Comparison of ENCODE assay signal across 1 cellular context in the genomic region with DNA sequence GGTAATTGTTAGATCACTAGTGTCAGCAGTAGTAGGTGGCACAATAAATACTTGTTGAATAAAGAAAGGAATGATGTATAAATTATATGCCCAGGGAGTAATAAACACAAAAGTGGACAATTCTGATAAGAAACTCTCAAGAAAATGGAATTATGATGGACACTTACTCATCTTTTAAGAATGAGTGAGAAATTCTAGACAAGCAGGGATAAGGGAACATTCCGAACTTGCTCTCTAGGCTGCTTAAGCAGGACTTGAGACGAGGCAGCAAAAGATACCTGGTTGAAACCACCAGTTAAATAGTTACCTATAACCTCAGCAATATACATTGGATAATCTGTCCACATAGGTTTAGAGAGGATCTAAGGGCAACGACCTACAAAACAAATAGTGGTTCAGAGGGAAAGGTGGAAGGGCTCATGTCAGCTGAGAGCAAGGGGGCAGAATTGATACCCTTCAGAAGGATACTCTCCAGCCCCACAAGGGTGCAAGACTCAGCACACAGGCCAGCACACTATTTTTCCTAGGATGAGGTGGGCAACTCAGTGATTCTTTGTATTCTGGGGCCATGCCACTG.
A peak's percentile ranks its signal among the peaks of the same experiment; 100 is the strongest.
TF ChIP-seq lines count a peak whose summit lies in the region.

No MANE protein-coding gene starts in this region.

TF ChIP-seq in HepG2, 621 proteins besides CTCF, POLR2A, EP300 and RAD21 (continued from another document and continues in another):
- TF ChIP-seq, protein P1, sequence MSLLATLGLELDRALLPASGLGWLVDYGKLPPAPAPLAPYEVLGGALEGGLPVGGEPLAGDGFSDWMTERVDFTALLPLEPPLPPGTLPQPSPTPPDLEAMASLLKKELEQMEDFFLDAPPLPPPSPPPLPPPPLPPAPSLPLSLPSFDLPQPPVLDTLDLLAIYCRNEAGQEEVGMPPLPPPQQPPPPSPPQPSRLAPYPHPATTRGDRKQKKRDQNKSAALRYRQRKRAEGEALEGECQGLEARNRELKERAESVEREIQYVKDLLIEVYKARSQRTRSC (CRISPR knock-in tag; IDR thresholded peaks at IDR 0.05; ENCODE audit: low read depth): no peak
- TF ChIP-seq HHEX (CRISPR knock-in tag; IDR thresholded peaks at IDR 0.05) (0 out of 2 replicates have a peak, but pooled peaks have one; percentile 25), ZUFSP (CRISPR knock-in tag; IDR thresholded peaks at IDR 0.05; ENCODE audit: borderline replicate concordance) (no peak), ZBTB34 (CRISPR knock-in tag; IDR thresholded peaks at IDR 0.05) (no peak), CCDC6 (CRISPR knock-in tag; IDR thresholded peaks at IDR 0.05) (no peak), ZBTB3 (CRISPR knock-in tag; IDR thresholded peaks at IDR 0.05; ENCODE audit: borderline replicate concordance, low read depth) (no peak), BRD4 (CRISPR knock-in tag; IDR thresholded peaks at IDR 0.05) (no peak), CREM (IDR thresholded peaks at IDR 0.05) (peak; percentile 56; the same call in 1 of the 2 replicates), CREM (CRISPR knock-in tag; IDR thresholded peaks at IDR 0.05) (no peak), PHF21A (CRISPR knock-in tag; IDR thresholded peaks at IDR 0.05) (peak; percentile 66; the same call in 1 of the 2 replicates), E2F1 (CRISPR knock-in tag; IDR thresholded peaks at IDR 0.05) (no peak), ZNF3 (CRISPR knock-in tag; IDR thresholded peaks at IDR 0.05) (no peak), ZNF770 (CRISPR knock-in tag; IDR thresholded peaks at IDR 0.05) (no peak), ZNF550 (CRISPR knock-in tag; IDR thresholded peaks at IDR 0.05; ENCODE audit: borderline replicate concordance) (no peak), HNF4G (IDR thresholded peaks at IDR 0.05; ENCODE audit: borderline replicate concordance, low read depth, low read length) (no peak), HNF4G (CRISPR knock-in tag; IDR thresholded peaks at IDR 0.05; ENCODE audit: borderline replicate concordance, low read depth) (no peak), ZNF790 (CRISPR knock-in tag; IDR thresholded peaks at IDR 0.05; ENCODE audit: borderline replicate concordance) (no peak), PRPF4 (IDR thresholded peaks at IDR 0.05; ENCODE audit: low read depth, low read length, poor library complexity, severe bottlenecking) (no peak), ZNF276 (CRISPR knock-in tag; IDR thresholded peaks at IDR 0.05; ENCODE audit: low read depth) (no peak), ZNF598 (CRISPR knock-in tag; IDR thresholded peaks at IDR 0.05; ENCODE audit: borderline replicate concordance) (no peak), PBX3 (CRISPR knock-in tag; IDR thresholded peaks at IDR 0.05; ENCODE audit: borderline replicate concordance) (no peak), ZNF614 (CRISPR knock-in tag; IDR thresholded peaks at IDR 0.05; ENCODE audit: borderline replicate concordance) (no peak), ZNF468 (CRISPR knock-in tag; IDR thresholded peaks at IDR 0.05) (no peak), MIER2 (CRISPR knock-in tag; IDR thresholded peaks at IDR 0.05) (peak; percentile 58; the same call in 1 of the 2 replicates), MIXL1 (CRISPR knock-in tag; IDR thresholded peaks at IDR 0.05) (peak; percentile 46; the same call in 1 of the 2 replicates), SIN3A (IDR thresholded peaks at IDR 0.05; ENCODE audit: borderline replicate concordance, low read depth, low read length) (no peak), SRSF1 (optimal IDR thresholded peaks at IDR 0.05; ENCODE audit: low read depth, low read length) (no peak), IRF2 (CRISPR knock-in tag; IDR thresholded peaks at IDR 0.05) (peak; percentile 71; the same call in 1 of the 2 replicates), ZNF224 (CRISPR knock-in tag; IDR thresholded peaks at IDR 0.05) (no peak; the same call in 1 of the 2 replicates)
- TF ChIP-seq, protein P2, sequence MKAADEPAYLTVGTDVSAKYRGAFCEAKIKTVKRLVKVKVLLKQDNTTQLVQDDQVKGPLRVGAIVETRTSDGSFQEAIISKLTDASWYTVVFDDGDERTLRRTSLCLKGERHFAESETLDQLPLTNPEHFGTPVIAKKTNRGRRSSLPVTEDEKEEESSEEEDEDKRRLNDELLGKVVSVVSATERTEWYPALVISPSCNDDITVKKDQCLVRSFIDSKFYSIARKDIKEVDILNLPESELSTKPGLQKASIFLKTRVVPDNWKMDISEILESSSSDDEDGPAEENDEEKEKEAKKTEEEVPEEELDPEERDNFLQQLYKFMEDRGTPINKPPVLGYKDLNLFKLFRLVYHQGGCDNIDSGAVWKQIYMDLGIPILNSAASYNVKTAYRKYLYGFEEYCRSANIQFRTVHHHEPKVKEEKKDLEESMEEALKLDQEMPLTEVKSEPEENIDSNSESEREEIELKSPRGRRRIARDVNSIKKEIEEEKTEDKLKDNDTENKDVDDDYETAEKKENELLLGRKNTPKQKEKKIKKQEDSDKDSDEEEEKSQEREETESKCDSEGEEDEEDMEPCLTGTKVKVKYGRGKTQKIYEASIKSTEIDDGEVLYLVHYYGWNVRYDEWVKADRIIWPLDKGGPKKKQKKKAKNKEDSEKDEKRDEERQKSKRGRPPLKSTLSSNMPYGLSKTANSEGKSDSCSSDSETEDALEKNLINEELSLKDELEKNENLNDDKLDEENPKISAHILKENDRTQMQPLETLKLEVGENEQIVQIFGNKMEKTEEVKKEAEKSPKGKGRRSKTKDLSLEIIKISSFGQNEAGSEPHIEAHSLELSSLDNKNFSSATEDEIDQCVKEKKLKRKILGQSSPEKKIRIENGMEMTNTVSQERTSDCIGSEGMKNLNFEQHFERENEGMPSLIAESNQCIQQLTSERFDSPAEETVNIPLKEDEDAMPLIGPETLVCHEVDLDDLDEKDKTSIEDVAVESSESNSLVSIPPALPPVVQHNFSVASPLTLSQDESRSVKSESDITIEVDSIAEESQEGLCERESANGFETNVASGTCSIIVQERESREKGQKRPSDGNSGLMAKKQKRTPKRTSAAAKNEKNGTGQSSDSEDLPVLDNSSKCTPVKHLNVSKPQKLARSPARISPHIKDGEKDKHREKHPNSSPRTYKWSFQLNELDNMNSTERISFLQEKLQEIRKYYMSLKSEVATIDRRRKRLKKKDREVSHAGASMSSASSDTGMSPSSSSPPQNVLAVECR (CRISPR knock-in tag; IDR thresholded peaks at IDR 0.05; ENCODE audit: borderline replicate concordance): no peak; the same call in 1 of the 2 replicates
- TF ChIP-seq, protein P3, sequence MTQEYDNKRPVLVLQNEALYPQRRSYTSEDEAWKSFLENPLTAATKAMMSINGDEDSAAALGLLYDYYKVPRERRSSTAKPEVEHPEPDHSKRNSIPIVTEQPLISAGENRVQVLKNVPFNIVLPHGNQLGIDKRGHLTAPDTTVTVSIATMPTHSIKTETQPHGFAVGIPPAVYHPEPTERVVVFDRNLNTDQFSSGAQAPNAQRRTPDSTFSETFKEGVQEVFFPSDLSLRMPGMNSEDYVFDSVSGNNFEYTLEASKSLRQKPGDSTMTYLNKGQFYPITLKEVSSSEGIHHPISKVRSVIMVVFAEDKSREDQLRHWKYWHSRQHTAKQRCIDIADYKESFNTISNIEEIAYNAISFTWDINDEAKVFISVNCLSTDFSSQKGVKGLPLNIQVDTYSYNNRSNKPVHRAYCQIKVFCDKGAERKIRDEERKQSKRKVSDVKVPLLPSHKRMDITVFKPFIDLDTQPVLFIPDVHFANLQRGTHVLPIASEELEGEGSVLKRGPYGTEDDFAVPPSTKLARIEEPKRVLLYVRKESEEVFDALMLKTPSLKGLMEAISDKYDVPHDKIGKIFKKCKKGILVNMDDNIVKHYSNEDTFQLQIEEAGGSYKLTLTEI (CRISPR knock-in tag; conservative IDR thresholded peaks at IDR 0.05): no peak
- TF ChIP-seq, protein P4, sequence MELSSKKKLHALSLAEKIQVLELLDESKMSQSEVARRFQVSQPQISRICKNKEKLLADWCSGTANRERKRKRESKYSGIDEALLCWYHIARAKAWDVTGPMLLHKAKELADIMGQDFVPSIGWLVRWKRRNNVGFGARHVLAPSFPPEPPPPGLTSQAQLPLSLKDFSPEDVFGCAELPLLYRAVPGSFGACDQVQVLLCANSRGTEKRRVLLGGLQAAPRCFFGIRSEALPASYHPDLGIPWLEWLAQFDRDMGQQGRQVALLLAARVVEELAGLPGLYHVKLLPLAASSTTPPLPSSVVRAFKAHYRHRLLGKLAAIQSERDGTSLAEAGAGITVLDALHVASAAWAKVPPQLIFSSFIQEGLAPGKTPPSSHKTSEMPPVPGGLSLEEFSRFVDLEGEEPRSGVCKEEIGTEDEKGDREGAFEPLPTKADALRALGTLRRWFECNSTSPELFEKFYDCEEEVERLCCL (CRISPR knock-in tag; IDR thresholded peaks at IDR 0.05; ENCODE audit: borderline replicate concordance): no peak
- TF ChIP-seq, protein P5, sequence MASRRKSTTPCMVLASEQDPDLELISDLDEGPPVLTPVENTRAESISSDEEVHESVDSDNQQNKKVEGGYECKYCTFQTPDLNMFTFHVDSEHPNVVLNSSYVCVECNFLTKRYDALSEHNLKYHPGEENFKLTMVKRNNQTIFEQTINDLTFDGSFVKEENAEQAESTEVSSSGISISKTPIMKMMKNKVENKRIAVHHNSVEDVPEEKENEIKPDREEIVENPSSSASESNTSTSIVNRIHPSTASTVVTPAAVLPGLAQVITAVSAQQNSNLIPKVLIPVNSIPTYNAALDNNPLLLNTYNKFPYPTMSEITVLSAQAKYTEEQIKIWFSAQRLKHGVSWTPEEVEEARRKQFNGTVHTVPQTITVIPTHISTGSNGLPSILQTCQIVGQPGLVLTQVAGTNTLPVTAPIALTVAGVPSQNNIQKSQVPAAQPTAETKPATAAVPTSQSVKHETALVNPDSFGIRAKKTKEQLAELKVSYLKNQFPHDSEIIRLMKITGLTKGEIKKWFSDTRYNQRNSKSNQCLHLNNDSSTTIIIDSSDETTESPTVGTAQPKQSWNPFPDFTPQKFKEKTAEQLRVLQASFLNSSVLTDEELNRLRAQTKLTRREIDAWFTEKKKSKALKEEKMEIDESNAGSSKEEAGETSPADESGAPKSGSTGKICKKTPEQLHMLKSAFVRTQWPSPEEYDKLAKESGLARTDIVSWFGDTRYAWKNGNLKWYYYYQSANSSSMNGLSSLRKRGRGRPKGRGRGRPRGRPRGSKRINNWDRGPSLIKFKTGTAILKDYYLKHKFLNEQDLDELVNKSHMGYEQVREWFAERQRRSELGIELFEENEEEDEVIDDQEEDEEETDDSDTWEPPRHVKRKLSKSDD (CRISPR knock-in tag; IDR thresholded peaks at IDR 0.05; ENCODE audit: low read depth): no peak
